In genomic region chr11:116545912-116546311, GRCh38 we compare ENCODE assay signal across 26 cellular contexts.
"Had no signal": no experiment of that assay in that cellular context is flagged by ENCODE, and none has a peak within 500 bp of the region (broad histone marks: within the 10 kb centered on the region; RNA-seq: fewer than 3 reads in every experiment).

No MANE protein-coding gene starts in this region.

- DNase-seq: naive B cell; naive thymus-derived CD8-positive, alpha-beta T cell; nephron progenitor cell; nucleus accumbens; pancreas; psoas muscle; right cardiac atrium; small intestine; stimulated activated CD4-positive, alpha-beta T cell treated with anti-CD3 and anti-CD28 coated beads, Interleukin-1b, Interleukin-23, amount 100 ng/mL, for 48 hours; stimulated activated CD4-positive, alpha-beta T cell treated with anti-CD3 and anti-CD28 coated beads, Interleukin-4, amount 100 ng/mL, for 1 hour; stimulated activated CD4-positive, alpha-beta T cell treated with anti-CD3 and anti-CD28 coated beads, Interleukin-4, amount 100 ng/mL, for 4 hours; stimulated activated CD8-positive, alpha-beta memory T cell treated with anti-CD3 and anti-CD28 coated beads, Interleukin-4, amount 100 ng/mL, for 48 hours; stimulated activated naive CD4-positive, alpha-beta T cell; stimulated activated naive CD8-positive, alpha-beta T cell treated with anti-CD3 and anti-CD28 coated beads, Interleukin-15, amount 100 ng/mL, for 72 hours; stimulated activated naive CD8-positive, alpha-beta T cell treated with anti-CD3 and anti-CD28 coated beads, Interleukin-15, Interleukin-2, amounts not matched to agents 100 U/mL and 50 U/mL, for 24 hours; substantia nigra; testis; transverse colon; upper lobe of right lung; uterus had no signal

- H3K36me3 ChIP-seq: neutrophil, pancreas, right lobe of liver, suprapubic skin, tibial artery, transverse colon, upper lobe of right lung, uterus had no signal

- H3K27me3 ChIP-seq: neutrophil, pancreas, right lobe of liver, testis, transverse colon, upper lobe of right lung, uterus had no signal

- H3K4me3 ChIP-seq: pancreas, psoas muscle, right lobe of liver, suprapubic skin, testis, tibial artery, transverse colon, upper lobe of right lung, uterus had no signal

- H3K9me3 ChIP-seq: neutrophil, pancreas, psoas muscle, right lobe of liver, suprapubic skin, testis, transverse colon, upper lobe of right lung, uterus had no signal

- ATAC-seq: naive thymus-derived CD8-positive, alpha-beta T cell; natural killer cell treated with Interleukin-12 subunit alpha and Interleukin-12 subunit beta and Interleukin-15 and Interleukin-18, amount 100 ng/mL, for 72 hours; pancreas; psoas muscle; right cardiac atrium; right lobe of liver; stimulated activated memory B cell treated with anti-CD40 and anti-IgM and Interleukin-4, amounts not matched to agents 10 μg/mL and 1 μg/mL and 100 μg/mL, for 72 hours; stimulated activated naive CD8-positive, alpha-beta T cell treated with anti-CD3 and anti-CD28 coated beads, Interleukin-15, amount 100 ng/mL, for 72 hours; stimulated activated naive CD8-positive, alpha-beta T cell treated with anti-CD3 and anti-CD28 coated beads, Interleukin-15, Interleukin-2, amounts not matched to agents 100 U/mL and 50 U/mL, for 24 hours; upper lobe of right lung had no signal

- H3K4me1 ChIP-seq: pancreas, psoas muscle, right lobe of liver, suprapubic skin, testis, tibial artery, transverse colon, upper lobe of right lung, uterus had no signal

- H3K27ac ChIP-seq: neutrophil, pancreas, psoas muscle, right lobe of liver, suprapubic skin, testis, tibial artery, transverse colon, upper lobe of right lung, uterus had no signal
